Comparison of ENCODE assay signal across 9 cellular contexts in genomic region chr3:23992051-23992628, GRCh38. TPM values are rescaled to one million over a fixed set of nuclear protein-coding genes. Genes with fewer than 3 reads are reported as not detected.
DNase-seq lines count a peak whose midpoint lies in the region; ATAC-seq and TF ChIP-seq lines count a peak whose summit lies in the region.
"Had no signal": no experiment of that assay in that cellular context is flagged by ENCODE, and none has a peak within 500 bp of the region (broad histone marks: within the 10 kb centered on the region; RNA-seq: fewer than 3 reads in every experiment).

No MANE protein-coding gene starts in this region.

- H3K27ac ChIP-seq in muscle layer of colon (ENCODE audit: low read depth, low read length) (peak overlapping the region; percentile 13), coronary artery (peak overlapping the region in 1 of 2 donors; percentile 4)
- H3K27ac ChIP-seq: adrenal gland had no signal

- no peaks in the 10 kb centered on the region for H3K4me1 Mint-ChIP-seq in MCF 10A (ENCODE audit: insufficient read depth, unreplicated experiment)

- no peaks in the 10 kb centered on the region for H3K36me3 ChIP-seq in muscle layer of colon (ENCODE audit: insufficient read depth, low read length)
- H3K36me3 ChIP-seq: adrenal gland had no signal

- H3K4me3 Mint-ChIP-seq in MCF 10A (ENCODE audit: unreplicated experiment), result no peak overlapping the region

- ATAC-seq in HG03442 (IDR thresholded peaks at IDR 0.05; ENCODE audit: unreplicated experiment), result no peak
- ATAC-seq in GM21529 (IDR thresholded peaks at IDR 0.05; ENCODE audit: unreplicated experiment), result no peak

- no TSS peak for BruUV-seq in MCF 10A (replicated peaks; lab: Mats Ljungman, UMichigan)

- no peaks in the 10 kb centered on the region for H3K9me3 ChIP-seq in muscle layer of colon (ENCODE audit: low read length)
- H3K9me3 ChIP-seq: adrenal gland had no signal

- peaks cover 6% of the 10 kb centered on the region for H3K36me3 Mint-ChIP-seq in MCF 10A (ENCODE audit: insufficient read depth, unreplicated experiment)

- H3K4me1 ChIP-seq in muscle layer of colon (ENCODE audit: insufficient read depth, low read length), result peaks cover 36% of the 10 kb centered on the region

- TF ChIP-seq CTCF in MCF 10A (IDR thresholded peaks at IDR 0.05; ENCODE audit: unreplicated experiment), result no peak
- no peak for TF ChIP-seq CTCF in coronary artery (IDR thresholded peaks at IDR 0.05)

- no peaks in the 10 kb centered on the region for H3K27me3 Mint-ChIP-seq in MCF 10A (ENCODE audit: insufficient read depth, unreplicated experiment)

- H3K9me3 Mint-ChIP-seq in MCF 10A (ENCODE audit: unreplicated experiment), result no peaks in the 10 kb centered on the region

- H3K9ac ChIP-seq in muscle layer of colon (ENCODE audit: low read length), result no peak overlapping the region

- CTCF ChIA-PET in MCF 10A (lab: Yijun Ruan, JAX), result interaction anchor here (0.7 kb wide), 1 partner anchor 99 kb away, joined by 3 read pairs; no protein-coding TSS in a partner anchor

- H3K27ac Mint-ChIP-seq in MCF 10A (ENCODE audit: low read depth, unreplicated experiment), result no peak overlapping the region

- DNase-seq in D341Med (ENCODE audit: low spot score) (peak; percentile 77), NCI-H1694 (lab: John Stamatoyannopoulos, UW) (peak; percentile 17), MCF 10A (ENCODE audit: unreplicated experiment) (peak; percentile 65), EL (no peak), coronary artery (ENCODE audit: low spot score) (no peak)
- DNase-seq: adrenal gland had no signal

- intact Hi-C loops in MCF 10A (cut with micrococcal nuclease), result loop anchor here (5.0 to 10.0 kb wide), 2 partner anchors 75 to 93 kb away; partner anchors contain the start of genes NKIRAS1 and RPL15

- H3K4me3 ChIP-seq in muscle layer of colon (ENCODE audit: low read depth in 1 of 2, low read length in 2 of 2) (peak overlapping the region in 1 of 2 donors; percentile 23), coronary artery (no peak overlapping the region)
- H3K4me3 ChIP-seq: adrenal gland had no signal

- H3K27me3 ChIP-seq in muscle layer of colon (ENCODE audit: control insufficient read depth in 1 of 2, insufficient read depth in 2 of 2, low read length in 2 of 2), result no peaks in the 10 kb centered on the region
- H3K27me3 ChIP-seq: adrenal gland had no signal

- POLR2A ChIA-PET in MCF 10A (lab: Yijun Ruan, JAX), result interaction anchor here (1.3 to 1.8 kb wide), 2 partner anchors 46 to 75 kb away, joined by 3 to 5 read pairs; partner anchors contain the start of genes NKIRAS1 and RPL15

RNA-seq across cellular contexts. Expression of gene NR1D2, which starts 47.1 kb away (rescaled TPM):
- 19.4 and 21.9 TPM in 2 replicates for total RNA-seq in MCF 10A (2022)

Comparison
In these comparisons a context has a peak if more than half of its experiments do, and no peak if none do; other contexts are left out.
1. DNase-seq: peak in D341Med (single experiment), NCI-H1694 (single experiment) and MCF 10A (single experiment); none in EL (single experiment) and coronary artery (single experiment).